ENCODE assay signal across 12 cellular contexts in the genomic region with DNA sequence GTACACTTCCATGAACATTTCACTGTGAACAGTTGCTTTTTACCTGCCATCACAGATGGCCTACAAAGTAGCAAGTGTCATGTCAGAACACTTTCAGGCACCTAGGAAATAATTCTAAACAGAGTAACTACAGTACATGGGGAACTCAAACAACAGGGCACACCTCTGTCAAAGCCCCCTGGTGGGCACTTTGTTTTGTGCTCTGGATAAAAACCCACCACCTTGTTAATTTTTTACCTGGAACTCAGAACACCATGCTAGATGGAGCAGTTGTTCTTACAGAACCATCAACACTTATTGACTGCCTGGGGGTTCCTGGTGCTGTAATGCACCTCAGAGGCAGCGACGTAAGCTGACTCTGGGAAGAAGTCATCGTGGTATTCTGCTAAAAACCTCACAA. TPM values are rescaled to one million over a fixed set of nuclear protein-coding genes. Genes with fewer than 3 reads are reported as not detected.
DNase-seq lines count a peak whose midpoint lies in the region; ATAC-seq and TF ChIP-seq lines count a peak whose summit lies in the region.
"Had no signal": no experiment of that assay in that cellular context is flagged by ENCODE, and none has a peak within 500 bp of the region (broad histone marks: within the 10 kb centered on the region; RNA-seq: fewer than 3 reads in every experiment).

No MANE protein-coding gene starts in this region.

- H3K27ac ChIP-seq in RWPE1: no peak overlapping the region
- H3K27ac ChIP-seq: psoas muscle had no signal

- in situ Hi-C loops in astrocyte of the cerebellum (cut with HindIII; ENCODE audit: low sequenced_read_pairs): no loop called here

- peaks cover 6% of the 10 kb centered on the region for H3K4me1 Mint-ChIP-seq in mesothelial cell of epicardium
- peaks cover 4 to 8% (median 6%) of the 10 kb centered on the region in 4 donors for H3K4me1 Mint-ChIP-seq in naive thymus-derived CD8-positive, alpha-beta T cell

- ATAC-seq in HG03354 (IDR thresholded peaks at IDR 0.05; ENCODE audit: poor library complexity, severe bottlenecking, unreplicated experiment): peak; percentile 54
- no peak for ATAC-seq in naive thymus-derived CD8-positive, alpha-beta T cell
- ATAC-seq: effector memory CD8-positive, alpha-beta T cell; psoas muscle had no signal

- CTCF ChIA-PET in RWPE1 (lab: Yijun Ruan, JAX): interaction anchor here (0.6 kb wide), 2 partner anchors 12 to 1576 kb away, joined by 3 to 4 read pairs; no protein-coding TSS in a partner anchor

- peaks cover 3% of the 10 kb centered on the region for H3K27me3 Mint-ChIP-seq in mesothelial cell of epicardium (ENCODE audit: low read depth)
- peaks cover 0 to 18% (median 9%) of the 10 kb centered on the region in 5 donors for H3K27me3 Mint-ChIP-seq in naive thymus-derived CD8-positive, alpha-beta T cell
- H3K27me3 Mint-ChIP-seq: memory B cell had no signal

- H3K9me3 Mint-ChIP-seq in mesothelial cell of epicardium: peaks cover 53% of the 10 kb centered on the region
- peaks cover 9 to 59% (median 16%) of the 10 kb centered on the region in 9 donors for H3K9me3 Mint-ChIP-seq in naive thymus-derived CD8-positive, alpha-beta T cell
- H3K9me3 Mint-ChIP-seq: effector memory CD8-positive, alpha-beta T cell had no signal

- no peak overlapping the region for H3K4me3 Mint-ChIP-seq in mesothelial cell of epicardium
- peak overlapping the region in 2 of 10 donors; percentile 15 to 22 for H3K4me3 Mint-ChIP-seq in naive thymus-derived CD8-positive, alpha-beta T cell
- H3K4me3 Mint-ChIP-seq: effector memory CD8-positive, alpha-beta T cell; memory B cell had no signal

- H3K27ac Mint-ChIP-seq in mesothelial cell of epicardium: no peak overlapping the region
- peak overlapping the region in 1 of 10 donors; percentile 33 for H3K27ac Mint-ChIP-seq in naive thymus-derived CD8-positive, alpha-beta T cell
- H3K27ac Mint-ChIP-seq: effector memory CD8-positive, alpha-beta T cell; memory B cell had no signal

- H3K36me3 Mint-ChIP-seq in mesothelial cell of epicardium: peaks cover 45% of the 10 kb centered on the region
- peaks cover 4 to 30% (median 27%) of the 10 kb centered on the region in 3 donors for H3K36me3 Mint-ChIP-seq in naive thymus-derived CD8-positive, alpha-beta T cell

- DNase-seq in ELF-1 (ENCODE audit: low read depth, low spot score): peak; percentile 30
- DNase-seq in astrocyte of the cerebellum (ENCODE audit: low read depth): no peak
- DNase-seq in mesothelial cell of epicardium (ENCODE audit: low spot score in 2 of 2, unreplicated experiment in 2 of 2): no peak
- DNase-seq in RWPE1 (ENCODE audit: low spot score): no peak
- no peak for DNase-seq in naive thymus-derived CD8-positive, alpha-beta T cell
- no peak for DNase-seq in GM03348 (ENCODE audit: low spot score)
- DNase-seq: effector memory CD8-positive, alpha-beta T cell; NCI-H146; psoas muscle had no signal

- peak; percentile 26 for TF ChIP-seq CTCF in astrocyte of the cerebellum (IDR thresholded peaks at IDR 0.05; ENCODE audit: low read depth, low read length, missing control alignments)
- peak; percentile 60 for TF ChIP-seq CTCF in mesothelial cell of epicardium (IDR thresholded peaks at IDR 0.05; ENCODE audit: unreplicated experiment)
- no peak for TF ChIP-seq CTCF in RWPE1 (conservative IDR thresholded peaks at IDR 0.05; ENCODE audit: low read depth)

- no peak overlapping the region for H3K4me3 ChIP-seq in astrocyte of the cerebellum (ENCODE audit: low read depth, low read length)
- H3K4me3 ChIP-seq: psoas muscle had no signal

- POLR2A ChIA-PET in RWPE1 (lab: Yijun Ruan, JAX; ENCODE audit: low non-redundant PET): no interaction called here
- POLR2A ChIA-PET in naive thymus-derived CD8-positive, alpha-beta T cell (lab: Charles Lee): no interaction called here

RNA-seq across cellular contexts. Expression of a gene that starts 11.5 kb away (rescaled TPM):
- 13.5 to 19.4 TPM (median 17.6 TPM) in 3 replicates for total RNA-seq in mesothelial cell of epicardium
- not detected for total RNA-seq in naive thymus-derived CD8-positive, alpha-beta T cell
- polyA plus RNA-seq in naive thymus-derived CD8-positive, alpha-beta T cell: not detected
- total RNA-seq: psoas muscle had no signal

RNA-seq across cellular contexts. Expression of a gene that starts 51.3 kb away (rescaled TPM):
- not detected in 3 replicates for total RNA-seq in mesothelial cell of epicardium
- not detected for total RNA-seq in naive thymus-derived CD8-positive, alpha-beta T cell
- not detected for polyA plus RNA-seq in naive thymus-derived CD8-positive, alpha-beta T cell
- total RNA-seq: psoas muscle; T-helper 1 cell treated with Interleukin-12 subunit alpha and Interleukin-12 subunit beta and Interleukin-4 antibody, amounts not matched to agents 30 ng/mL and 1 ng/mL, for 36 hours had no signal
- polyA plus RNA-seq: psoas muscle had no signal

Comparison
In these comparisons a context has a peak if more than half of its experiments do, and no peak if none do; other contexts are left out.
1. RNA of a gene that starts 11.5 kb away (total RNA-seq): 13.5 to 19.4 TPM in mesothelial cell of epicardium; not detected in naive thymus-derived CD8-positive, alpha-beta T cell; every median in the first group is over 10 times any median in the second.